Comparison of ENCODE assay signal across 17 cellular contexts in the genomic region with DNA sequence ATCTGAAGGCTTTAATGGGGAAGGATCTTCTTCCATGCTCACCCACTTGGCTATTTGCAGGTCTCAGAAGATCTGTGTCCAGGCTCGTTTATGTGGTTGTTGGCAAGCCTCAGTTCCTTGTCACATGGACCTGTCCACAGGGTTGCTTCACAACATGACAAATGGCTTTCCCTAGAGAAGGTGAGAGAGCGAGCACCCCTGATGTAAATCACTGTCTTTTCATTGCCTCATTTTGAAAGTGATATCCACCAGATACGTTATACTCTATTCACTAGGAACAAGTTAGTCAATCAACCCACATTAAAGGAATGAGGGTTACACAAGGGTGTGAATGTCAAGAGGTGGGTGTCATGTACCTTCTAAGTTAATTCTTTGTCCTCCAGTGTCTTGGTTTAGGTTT.
"Had no signal": no experiment of that assay in that cellular context is flagged by ENCODE, and none has a peak within 500 bp of the region (broad histone marks: within the 10 kb centered on the region; RNA-seq: fewer than 3 reads in every experiment).

No MANE protein-coding gene starts in this region.

- H3K36me3 Mint-ChIP-seq: naive thymus-derived CD8-positive, alpha-beta T cell; stimulated activated memory B cell treated with anti-CD40 and anti-IgM and Interleukin-4, amounts not matched to agents 10 μg/mL and 1 μg/mL and 100 μg/mL, for 72 hours had no signal

- ATAC-seq: heart right ventricle; left lobe of liver; mucosa of descending colon; naive thymus-derived CD8-positive, alpha-beta T cell; sciatic nerve; stimulated activated memory B cell treated with anti-CD40 and anti-IgM and Interleukin-4, amounts not matched to agents 10 μg/mL and 1 μg/mL and 100 μg/mL, for 72 hours had no signal

- H3K27me3 Mint-ChIP-seq: stimulated activated memory B cell treated with anti-CD40 and anti-IgM and Interleukin-4, amounts not matched to agents 10 μg/mL and 1 μg/mL and 100 μg/mL, for 72 hours had no signal

- H3K4me1 Mint-ChIP-seq: endodermal cell; naive thymus-derived CD8-positive, alpha-beta T cell; stimulated activated memory B cell treated with anti-CD40 and anti-IgM and Interleukin-4, amounts not matched to agents 10 μg/mL and 1 μg/mL and 100 μg/mL, for 72 hours had no signal

- DNase-seq: effector CD4-positive, alpha-beta T cell; endodermal cell; heart right ventricle; hypothalamus; kidney glomerular epithelial cell; mucosa of descending colon; naive thymus-derived CD8-positive, alpha-beta T cell; spleen; stimulated activated CD4-positive, alpha-beta T cell treated with anti-CD3 and anti-CD28 coated beads, Interleukin-15, amount 100 ng/mL, for 24 hours; stimulated activated CD4-positive, alpha-beta T cell treated with anti-CD3 and anti-CD28 coated beads, Interleukin-1b, Interleukin-23, amount 100 ng/mL, for 48 hours; stimulated activated CD4-positive, alpha-beta T cell treated with anti-CD3 and anti-CD28 coated beads, Interleukin-4, amount 100 ng/mL, for 24 hours; stomach; substantia nigra; transverse colon had no signal

- H3K9me3 Mint-ChIP-seq: endodermal cell had no signal

- H3K4me3 Mint-ChIP-seq: endodermal cell; naive thymus-derived CD8-positive, alpha-beta T cell; stimulated activated memory B cell treated with anti-CD40 and anti-IgM and Interleukin-4, amounts not matched to agents 10 μg/mL and 1 μg/mL and 100 μg/mL, for 72 hours had no signal

- H3K27ac Mint-ChIP-seq: endodermal cell; naive thymus-derived CD8-positive, alpha-beta T cell; stimulated activated memory B cell treated with anti-CD40 and anti-IgM and Interleukin-4, amounts not matched to agents 10 μg/mL and 1 μg/mL and 100 μg/mL, for 72 hours had no signal
